ENCODE assay signal across 1 cellular context in genomic region chr1:60916926-60917325, GRCh38.
TF ChIP-seq lines count a peak whose summit lies in the region.

No MANE protein-coding gene starts in this region.

TF ChIP-seq in WTC11, 78 proteins besides CTCF, POLR2A, EP300 and RAD21 (continued from another document):
- TF ChIP-seq AR (CRISPR knock-in tag; IDR thresholded peaks at IDR 0.05): no peak
- no peak for TF ChIP-seq ZNF281 (CRISPR knock-in tag; IDR thresholded peaks at IDR 0.05)
- TF ChIP-seq ELF4 (CRISPR knock-in tag; IDR thresholded peaks at IDR 0.05; ENCODE audit: low read depth): no peak
- no peak for TF ChIP-seq ERG (CRISPR knock-in tag; IDR thresholded peaks at IDR 0.05)
